In the genomic region with DNA sequence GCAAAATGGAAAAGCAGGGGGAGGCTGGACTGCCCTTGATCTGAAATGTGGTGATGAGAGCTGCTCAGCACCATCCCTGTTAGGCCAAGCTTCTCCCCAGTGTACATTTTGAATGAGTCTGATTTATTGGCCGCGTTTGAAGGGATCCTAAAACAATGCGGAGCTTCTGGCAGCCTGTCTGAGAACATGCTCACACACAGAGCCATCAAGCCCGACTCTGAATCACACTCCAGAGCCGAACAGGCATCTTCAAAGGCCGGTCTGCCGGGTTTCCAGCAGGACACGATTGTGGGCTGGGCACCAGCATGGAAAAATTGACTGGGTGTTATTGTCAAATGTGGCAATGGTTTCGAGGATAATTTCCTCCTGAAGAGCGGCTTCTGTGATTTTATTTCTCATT, we compare ENCODE assay signal across 16 cellular contexts.
"Had no signal": no experiment of that assay in that cellular context is flagged by ENCODE, and none has a peak within 500 bp of the region (broad histone marks: within the 10 kb centered on the region; RNA-seq: fewer than 3 reads in every experiment).

No MANE protein-coding gene starts in this region.

- H3K4me1 ChIP-seq: right lobe of liver, testis had no signal

- H3K27ac ChIP-seq: right lobe of liver, testis had no signal

- H3K36me3 Mint-ChIP-seq: activated naive CD8-positive, alpha-beta T cell; natural killer cell had no signal

- DNase-seq: activated CD4-positive, alpha-beta T cell treated with anti-CD3 and anti-CD28 coated beads, Interleukin-2, amount 50 U/mL, for 4 hours; activated gamma-delta T cell; activated T-cell treated with anti-CD3 and anti-CD28 coated beads, Interleukin-2, amount 50 U/mL, for 1 hour; cerebellar nuclear complex; hippocampal formation; natural killer cell; right lobe of liver; stimulated activated CD4-positive, alpha-beta T cell treated with anti-CD3 and anti-CD28 coated beads, Interleukin-2, amount 100 ng/mL, for 48 hours; stimulated activated CD8-positive, alpha-beta memory T cell treated with anti-CD3 and anti-CD28 coated beads, Interleukin-4, amount 100 ng/mL, for 48 hours; SW 1271; testis had no signal

- H3K27me3 ChIP-seq: right lobe of liver, testis had no signal

- ATAC-seq: activated CD4-positive, CD25-positive, alpha-beta regulatory T cell treated with anti-CD3 and anti-CD28 coated beads, Interleukin-2, amount 50 U/mL, for 24 hours; natural killer cell; right lobe of liver had no signal

- H3K4me3 Mint-ChIP-seq: activated naive CD8-positive, alpha-beta T cell; natural killer cell; stimulated activated naive CD8-positive, alpha-beta T cell treated with anti-CD3 and anti-CD28 coated beads, Interleukin-15, Interleukin-2, amounts not matched to agents 100 ng/mL and 50 ng/mL, for 24 hours had no signal

- H3K9me3 ChIP-seq: right lobe of liver, testis had no signal

- H3K9me3 Mint-ChIP-seq: natural killer cell; stimulated activated naive CD8-positive, alpha-beta T cell treated with anti-CD3 and anti-CD28 coated beads, Interleukin-15, Interleukin-2, amounts not matched to agents 100 ng/mL and 50 ng/mL, for 24 hours had no signal

- H3K4me1 Mint-ChIP-seq: natural killer cell had no signal

- H3K36me3 ChIP-seq: right lobe of liver had no signal

- H3K4me3 ChIP-seq: lung, right lobe of liver, testis had no signal

- H3K27ac Mint-ChIP-seq: activated naive CD8-positive, alpha-beta T cell; natural killer cell; progenitor cell of endocrine pancreas; stimulated activated naive CD8-positive, alpha-beta T cell treated with anti-CD3 and anti-CD28 coated beads, Interleukin-15, Interleukin-2, amounts not matched to agents 100 ng/mL and 50 ng/mL, for 24 hours had no signal
